1 cellular context compared by ENCODE assay signal in genomic region chr7:129612112-129613015, GRCh38.
TF ChIP-seq lines count a peak whose summit lies in the region.

No MANE protein-coding gene starts in this region.

TF ChIP-seq in HepG2, 621 proteins besides CTCF, POLR2A, EP300 and RAD21 (continued from another document and continues in another):
- TF ChIP-seq ZBTB26 (CRISPR knock-in tag; IDR thresholded peaks at IDR 0.05; ENCODE audit: borderline replicate concordance) = no peak
- TF ChIP-seq ZMAT5 (CRISPR knock-in tag; IDR thresholded peaks at IDR 0.05; ENCODE audit: borderline replicate concordance, low read depth) = no peak
- 0 out of 2 replicates have a peak, but pooled peaks have one; percentile 4 for TF ChIP-seq ZNF782 (CRISPR knock-in tag; IDR thresholded peaks at IDR 0.05; ENCODE audit: borderline replicate concordance)
- no peak for TF ChIP-seq ZSCAN25 (CRISPR knock-in tag; IDR thresholded peaks at IDR 0.05)
- TF ChIP-seq ZNF646 (CRISPR knock-in tag; IDR thresholded peaks at IDR 0.05) = 0 out of 2 replicates have a peak, but pooled peaks have one; percentile 19
- TF ChIP-seq ASH2L (IDR thresholded peaks at IDR 0.05; ENCODE audit: insufficient read length, low read depth, low read length) = peak; percentile 54
- TF ChIP-seq ZNF709 (CRISPR knock-in tag; IDR thresholded peaks at IDR 0.05) = 0 out of 2 replicates have a peak, but pooled peaks have one; percentile 56
- TF ChIP-seq ZNF670 (CRISPR knock-in tag; IDR thresholded peaks at IDR 0.05; ENCODE audit: borderline replicate concordance) = 0 out of 2 replicates have a peak, but pooled peaks have one; percentile 12
- no peak for TF ChIP-seq ZNF547 (CRISPR knock-in tag; IDR thresholded peaks at IDR 0.05)
- TF ChIP-seq, protein P1, sequence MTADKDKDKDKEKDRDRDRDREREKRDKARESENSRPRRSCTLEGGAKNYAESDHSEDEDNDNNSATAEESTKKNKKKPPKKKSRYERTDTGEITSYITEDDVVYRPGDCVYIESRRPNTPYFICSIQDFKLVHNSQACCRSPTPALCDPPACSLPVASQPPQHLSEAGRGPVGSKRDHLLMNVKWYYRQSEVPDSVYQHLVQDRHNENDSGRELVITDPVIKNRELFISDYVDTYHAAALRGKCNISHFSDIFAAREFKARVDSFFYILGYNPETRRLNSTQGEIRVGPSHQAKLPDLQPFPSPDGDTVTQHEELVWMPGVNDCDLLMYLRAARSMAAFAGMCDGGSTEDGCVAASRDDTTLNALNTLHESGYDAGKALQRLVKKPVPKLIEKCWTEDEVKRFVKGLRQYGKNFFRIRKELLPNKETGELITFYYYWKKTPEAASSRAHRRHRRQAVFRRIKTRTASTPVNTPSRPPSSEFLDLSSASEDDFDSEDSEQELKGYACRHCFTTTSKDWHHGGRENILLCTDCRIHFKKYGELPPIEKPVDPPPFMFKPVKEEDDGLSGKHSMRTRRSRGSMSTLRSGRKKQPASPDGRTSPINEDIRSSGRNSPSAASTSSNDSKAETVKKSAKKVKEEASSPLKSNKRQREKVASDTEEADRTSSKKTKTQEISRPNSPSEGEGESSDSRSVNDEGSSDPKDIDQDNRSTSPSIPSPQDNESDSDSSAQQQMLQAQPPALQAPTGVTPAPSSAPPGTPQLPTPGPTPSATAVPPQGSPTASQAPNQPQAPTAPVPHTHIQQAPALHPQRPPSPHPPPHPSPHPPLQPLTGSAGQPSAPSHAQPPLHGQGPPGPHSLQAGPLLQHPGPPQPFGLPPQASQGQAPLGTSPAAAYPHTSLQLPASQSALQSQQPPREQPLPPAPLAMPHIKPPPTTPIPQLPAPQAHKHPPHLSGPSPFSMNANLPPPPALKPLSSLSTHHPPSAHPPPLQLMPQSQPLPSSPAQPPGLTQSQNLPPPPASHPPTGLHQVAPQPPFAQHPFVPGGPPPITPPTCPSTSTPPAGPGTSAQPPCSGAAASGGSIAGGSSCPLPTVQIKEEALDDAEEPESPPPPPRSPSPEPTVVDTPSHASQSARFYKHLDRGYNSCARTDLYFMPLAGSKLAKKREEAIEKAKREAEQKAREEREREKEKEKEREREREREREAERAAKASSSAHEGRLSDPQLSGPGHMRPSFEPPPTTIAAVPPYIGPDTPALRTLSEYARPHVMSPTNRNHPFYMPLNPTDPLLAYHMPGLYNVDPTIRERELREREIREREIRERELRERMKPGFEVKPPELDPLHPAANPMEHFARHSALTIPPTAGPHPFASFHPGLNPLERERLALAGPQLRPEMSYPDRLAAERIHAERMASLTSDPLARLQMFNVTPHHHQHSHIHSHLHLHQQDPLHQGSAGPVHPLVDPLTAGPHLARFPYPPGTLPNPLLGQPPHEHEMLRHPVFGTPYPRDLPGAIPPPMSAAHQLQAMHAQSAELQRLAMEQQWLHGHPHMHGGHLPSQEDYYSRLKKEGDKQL (CRISPR knock-in tag; IDR thresholded peaks at IDR 0.05; ENCODE audit: low read depth) = no peak
- TF ChIP-seq ZNF121 (CRISPR knock-in tag; IDR thresholded peaks at IDR 0.05) = no peak
- TF ChIP-seq, protein P2, sequence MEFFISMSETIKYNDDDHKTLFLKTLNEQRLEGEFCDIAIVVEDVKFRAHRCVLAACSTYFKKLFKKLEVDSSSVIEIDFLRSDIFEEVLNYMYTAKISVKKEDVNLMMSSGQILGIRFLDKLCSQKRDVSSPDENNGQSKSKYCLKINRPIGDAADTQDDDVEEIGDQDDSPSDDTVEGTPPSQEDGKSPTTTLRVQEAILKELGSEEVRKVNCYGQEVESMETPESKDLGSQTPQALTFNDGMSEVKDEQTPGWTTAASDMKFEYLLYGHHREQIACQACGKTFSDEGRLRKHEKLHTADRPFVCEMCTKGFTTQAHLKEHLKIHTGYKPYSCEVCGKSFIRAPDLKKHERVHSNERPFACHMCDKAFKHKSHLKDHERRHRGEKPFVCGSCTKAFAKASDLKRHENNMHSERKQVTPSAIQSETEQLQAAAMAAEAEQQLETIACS (CRISPR knock-in tag; IDR thresholded peaks at IDR 0.05) = no peak
- TF ChIP-seq THAP9 (CRISPR knock-in tag; IDR thresholded peaks at IDR 0.05; ENCODE audit: borderline replicate concordance) = no peak
- no peak for TF ChIP-seq ZNF772 (CRISPR knock-in tag; IDR thresholded peaks at IDR 0.05)
- TF ChIP-seq KDM5A (IDR thresholded peaks at IDR 0.05; ENCODE audit: borderline replicate concordance, low read length) = 0 out of 2 replicates have a peak, but pooled peaks have one; percentile 60
- 0 out of 2 replicates have a peak, but pooled peaks have one; percentile 6 for TF ChIP-seq SALL1 (CRISPR knock-in tag; IDR thresholded peaks at IDR 0.05)
- TF ChIP-seq GTF3A (CRISPR knock-in tag; conservative IDR thresholded peaks at IDR 0.05) = no peak
- TF ChIP-seq ZBTB7B (CRISPR knock-in tag; IDR thresholded peaks at IDR 0.05) = peak; percentile 76; the same call in 1 of the 2 replicates
- TF ChIP-seq ZNF607 (CRISPR knock-in tag; IDR thresholded peaks at IDR 0.05; ENCODE audit: borderline replicate concordance) = no peak
- TF ChIP-seq AFF4 (CRISPR knock-in tag; IDR thresholded peaks at IDR 0.05) = no peak
- peak; percentile 65; the same call in 1 of the 2 replicates for TF ChIP-seq ZNF317 (CRISPR knock-in tag; IDR thresholded peaks at IDR 0.05)
- 0 out of 2 replicates have a peak, but pooled peaks have one; percentile 22 for TF ChIP-seq TSC22D2 (CRISPR knock-in tag; IDR thresholded peaks at IDR 0.05; ENCODE audit: borderline replicate concordance)
- 0 out of 2 replicates have a peak, but pooled peaks have one; percentile 15 for TF ChIP-seq ZKSCAN8 (CRISPR knock-in tag; IDR thresholded peaks at IDR 0.05; ENCODE audit: borderline replicate concordance)
- peak; percentile 58; the same call in 1 of the 2 replicates for TF ChIP-seq ZNF605 (CRISPR knock-in tag; IDR thresholded peaks at IDR 0.05)
- peak; percentile 43 for TF ChIP-seq STAG1 (CRISPR knock-in tag; IDR thresholded peaks at IDR 0.05)
- TF ChIP-seq ZNF331 (CRISPR knock-in tag; IDR thresholded peaks at IDR 0.05) = 0 out of 2 replicates have a peak, but pooled peaks have one; percentile 19
- no peak for TF ChIP-seq CEBPB (IDR thresholded peaks at IDR 0.05; ENCODE audit: borderline replicate concordance, low read depth, low read length)
- peak; percentile 30; the same call in 1 of the 2 replicates for TF ChIP-seq NRL (CRISPR knock-in tag; IDR thresholded peaks at IDR 0.05; ENCODE audit: borderline replicate concordance)
- TF ChIP-seq ZNF614 (CRISPR knock-in tag; IDR thresholded peaks at IDR 0.05; ENCODE audit: borderline replicate concordance) = no peak
- peak; percentile 51; the same call in 1 of the 2 replicates for TF ChIP-seq ZNF224 (CRISPR knock-in tag; IDR thresholded peaks at IDR 0.05)
- TF ChIP-seq, protein P3, sequence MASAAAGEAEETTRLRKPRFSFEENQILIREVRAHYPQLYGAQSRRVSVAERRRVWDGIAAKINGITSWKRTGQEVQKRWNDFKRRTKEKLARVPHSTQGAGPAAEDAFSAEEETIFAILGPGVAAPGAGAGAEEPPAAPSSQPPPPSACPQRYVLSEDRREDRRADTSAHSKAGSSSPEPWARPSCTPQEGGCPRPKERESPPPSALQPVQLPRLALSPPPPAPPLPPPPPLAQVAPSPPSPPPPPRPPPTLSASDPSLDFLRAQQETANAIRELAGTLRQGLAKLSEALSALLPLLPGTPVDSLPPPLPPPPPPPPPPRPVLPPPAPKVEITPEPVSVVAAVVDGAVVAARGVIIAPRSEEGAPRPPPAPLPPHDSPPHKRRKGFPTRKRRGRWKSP (CRISPR knock-in tag; IDR thresholded peaks at IDR 0.05) = peak; percentile 63; the same call in 1 of the 2 replicates
- TF ChIP-seq SMC3 (IDR thresholded peaks at IDR 0.05; ENCODE audit: low read length) = peak; percentile 23; the same call in 1 of the 2 replicates
- TF ChIP-seq NFIC (IDR thresholded peaks at IDR 0.05; ENCODE audit: low read length) = no peak
